In genomic region chr4:77819836-77820679, GRCh38 we compare ENCODE assay signal across 8 cellular contexts. TPM values are rescaled to one million over a fixed set of nuclear protein-coding genes. Genes with fewer than 3 reads are reported as not detected.
DNase-seq lines count a peak whose midpoint lies in the region; ATAC-seq, FAIRE-seq and TF ChIP-seq lines count a peak whose summit lies in the region.

No MANE protein-coding gene starts in this region.

- TF ChIP-seq CTCF in DOHH2 (IDR thresholded peaks at IDR 0.05; ENCODE audit: low read depth, low read length, poor library complexity, severe bottlenecking) (no peak), natural killer cell (IDR thresholded peaks at IDR 0.05) (no peak)

- no peaks in the 10 kb centered on the region for H3K9me3 Mint-ChIP-seq in activated T-helper 1 cell treated with anti-CD3 and anti-CD28 coated beads, Interleukin-12 subunit alpha, Interleukin-12 subunit beta, Interleukin-2, Interleukin-4 antibody, amounts not matched to agents 30 ng/mL and 10 ng/mL and 1 ng/mL, durations not matched to agents 14 hours and 24 hours and 36 hours
- no peaks in the 10 kb centered on the region for H3K9me3 Mint-ChIP-seq in natural killer cell

- intact Hi-C loops in activated T-helper 1 cell treated with anti-CD3 and anti-CD28 coated beads, Interleukin-12 subunit alpha, Interleukin-12 subunit beta, Interleukin-2, Interleukin-4 antibody, amounts not matched to agents 30 ng/mL and 10 ng/mL and 1 ng/mL, durations not matched to agents 14 hours and 24 hours and 36 hours (cut with micrococcal nuclease) = loop anchor here (1.0 to 10.0 kb wide), 10 partner anchors 19 to 1825 kb away; partner anchors contain the start of genes BMP2K, CCNG2, MRPL1 and SDAD1
- intact Hi-C loops in natural killer cell (cut with micrococcal nuclease) = loop anchor here (1.0 to 5.0 kb wide), 4 partner anchors 34 to 83 kb away; partner anchors contain the start of gene MRPL1

- H3K36me3 Mint-ChIP-seq in activated T-helper 1 cell treated with anti-CD3 and anti-CD28 coated beads, Interleukin-12 subunit alpha, Interleukin-12 subunit beta, Interleukin-2, Interleukin-4 antibody, amounts not matched to agents 30 ng/mL and 10 ng/mL and 1 ng/mL, durations not matched to agents 14 hours and 24 hours and 36 hours (ENCODE audit: low read depth) = peaks cover 14% of the 10 kb centered on the region
- H3K36me3 Mint-ChIP-seq in natural killer cell = peaks cover 15% of the 10 kb centered on the region

- H3K27me3 ChIP-seq in DOHH2 (ENCODE audit: control insufficient read depth, low read length) = no peaks in the 10 kb centered on the region

- FAIRE-seq in RCC 7860 (lab: Jason Lieb, UNC) = no peak

- peaks cover 47% of the 10 kb centered on the region for H3K4me1 Mint-ChIP-seq in activated T-helper 1 cell treated with anti-CD3 and anti-CD28 coated beads, Interleukin-12 subunit alpha, Interleukin-12 subunit beta, Interleukin-2, Interleukin-4 antibody, amounts not matched to agents 30 ng/mL and 10 ng/mL and 1 ng/mL, durations not matched to agents 14 hours and 24 hours and 36 hours (ENCODE audit: low read depth)
- peaks cover 59 to 67% of the 10 kb centered on the region in 2 donors for H3K4me1 Mint-ChIP-seq in natural killer cell

- in situ Hi-C loops in KBM-7 (cut with MboI; ENCODE audit: low pct_unique_long_range_greater_than_20kb, low sequenced_read_pairs) = no loop called here

- H3K27ac ChIP-seq in DOHH2 (ENCODE audit: low read depth, low read length) = peak overlapping the region; percentile 84

- ATAC-seq in GM21723 (IDR thresholded peaks at IDR 0.05; ENCODE audit: unreplicated experiment) (peak; percentile 78), natural killer cell (peak; percentile 72 to 90 (median 77))

- peaks cover 11% of the 10 kb centered on the region for H3F3A ChIP-seq in DOHH2 (ENCODE audit: control insufficient read depth, insufficient read depth)

- H3K79me2 ChIP-seq in DOHH2 (ENCODE audit: control insufficient read depth, low read length) = peaks cover 56% of the 10 kb centered on the region

- H3K4me1 ChIP-seq in DOHH2 (ENCODE audit: control insufficient read depth, low read length) = peaks cover 43% of the 10 kb centered on the region

- H4K20me1 ChIP-seq in DOHH2 (ENCODE audit: control insufficient read depth, insufficient read depth, low read depth, low read length) = peaks cover 17% of the 10 kb centered on the region

- H3K36me3 ChIP-seq in DOHH2 (ENCODE audit: control insufficient read depth, low read length) = peaks cover 26% of the 10 kb centered on the region

- no peaks in the 10 kb centered on the region for H3K9me2 ChIP-seq in DOHH2 (replicated peaks; ENCODE audit: control insufficient read depth, low read length)

- H3K9me3 ChIP-seq in DOHH2 (ENCODE audit: control insufficient read depth, insufficient read depth, low read length) = no peaks in the 10 kb centered on the region

- H3K27me3 Mint-ChIP-seq in activated T-helper 1 cell treated with anti-CD3 and anti-CD28 coated beads, Interleukin-12 subunit alpha, Interleukin-12 subunit beta, Interleukin-2, Interleukin-4 antibody, amounts not matched to agents 30 ng/mL and 10 ng/mL and 1 ng/mL, durations not matched to agents 14 hours and 24 hours and 36 hours (ENCODE audit: insufficient read depth) = peaks cover 5% of the 10 kb centered on the region
- H3K27me3 Mint-ChIP-seq in natural killer cell (ENCODE audit: low read depth in 2 of 2) = no peaks in the 10 kb centered on the region

- DNase-seq in KBM-7 (peak; percentile 92), RCC 7860 (ENCODE audit: low spot score) (peak; percentile 51), fibroblast of gingiva (ENCODE audit: low read depth) (peak; percentile 82), natural killer cell (peak; percentile 95)
- DNase-seq in activated T-helper 1 cell treated with anti-CD3 and anti-CD28 coated beads, Interleukin-12 subunit alpha, Interleukin-12 subunit beta, Interleukin-2, Interleukin-4 antibody, amounts not matched to agents 30 ng/mL and 10 ng/mL and 1 ng/mL, durations not matched to agents 14 hours and 24 hours and 36 hours (ENCODE audit: low spot score) = peak; percentile 92
- DNase-seq in stimulated activated naive CD4-positive, alpha-beta T cell treated with Interleukin-2 at 50 U/mL for 16 hours (lab: John Stamatoyannopoulos, UW) = peak; percentile 93

- H3K4me2 ChIP-seq in DOHH2 (ENCODE audit: low read length) = peak overlapping the region; percentile 92

- H3K4me3 ChIP-seq in DOHH2 (ENCODE audit: low read length) = peak overlapping the region; percentile 97

- H3K4me3 Mint-ChIP-seq in activated T-helper 1 cell treated with anti-CD3 and anti-CD28 coated beads, Interleukin-12 subunit alpha, Interleukin-12 subunit beta, Interleukin-2, Interleukin-4 antibody, amounts not matched to agents 30 ng/mL and 10 ng/mL and 1 ng/mL, durations not matched to agents 14 hours and 24 hours and 36 hours = peak overlapping the region; percentile 91
- H3K4me3 Mint-ChIP-seq in natural killer cell = peak overlapping the region; percentile 88

- H3K27ac Mint-ChIP-seq in activated T-helper 1 cell treated with anti-CD3 and anti-CD28 coated beads, Interleukin-12 subunit alpha, Interleukin-12 subunit beta, Interleukin-2, Interleukin-4 antibody, amounts not matched to agents 30 ng/mL and 10 ng/mL and 1 ng/mL, durations not matched to agents 14 hours and 24 hours and 36 hours = peak overlapping the region; percentile 99
- H3K27ac Mint-ChIP-seq in natural killer cell = peak overlapping the region; percentile 99 to 100

RNA-seq across cellular contexts. Expression of gene CNOT6L, which starts 0.9 kb away (rescaled TPM):
- 119 and 121 TPM in 2 replicates for total RNA-seq in activated T-helper 1 cell treated with anti-CD3 and anti-CD28 coated beads, Interleukin-12 subunit alpha, Interleukin-12 subunit beta, Interleukin-2, Interleukin-4 antibody, amounts not matched to agents 30 ng/mL and 10 ng/mL and 1 ng/mL, durations not matched to agents 14 hours and 24 hours and 36 hours
- total RNA-seq in natural killer cell = 100 to 1,000 TPM; 172 to 237 (median 193) TPM

RNA-seq across cellular contexts. Expression of gene MRPL1, which starts 42.6 kb away (rescaled TPM):
- 72.7 and 75.0 TPM in 2 replicates for total RNA-seq in activated T-helper 1 cell treated with anti-CD3 and anti-CD28 coated beads, Interleukin-12 subunit alpha, Interleukin-12 subunit beta, Interleukin-2, Interleukin-4 antibody, amounts not matched to agents 30 ng/mL and 10 ng/mL and 1 ng/mL, durations not matched to agents 14 hours and 24 hours and 36 hours
- 10 to 100 TPM; 17.9 to 22.9 (median 22.9) TPM for total RNA-seq in natural killer cell

Comparison
In these comparisons a context has a peak if more than half of its experiments do, and no peak if none do; other contexts are left out.
1. Peak in every context shown above with its lines: DNase-seq, ATAC-seq, H3K4me3 ChIP-seq and H3K27ac ChIP-seq.